22 cellular contexts compared by ENCODE assay signal in genomic region chr3:156332304-156332703, GRCh38.
A peak's percentile ranks its signal among the peaks of the same experiment; 100 is the strongest.
DNase-seq lines count a peak whose midpoint lies in the region; ATAC-seq and TF ChIP-seq lines count a peak whose summit lies in the region.
"Had no signal": no experiment of that assay in that cellular context is flagged by ENCODE, and none has a peak within 500 bp of the region (broad histone marks: within the 10 kb centered on the region; RNA-seq: fewer than 3 reads in every experiment).

No MANE protein-coding gene starts in this region.

- H3K4me3 ChIP-seq in AG10803 (ENCODE audit: low read length), result no peak overlapping the region
- no peak overlapping the region for H3K4me3 ChIP-seq in kidney epithelial cell (ENCODE audit: low read depth, low read length)
- no peak overlapping the region for H3K4me3 ChIP-seq in PC-9
- H3K4me3 ChIP-seq: SJCRH30 had no signal

- BruUV-seq in PC-9 (replicated peaks; lab: Mats Ljungman, UMichigan), result no TSS peak

- H3F3A ChIP-seq in PC-9 (ENCODE audit: insufficient read depth, low read depth), result no peaks in the 10 kb centered on the region

- no peaks in the 10 kb centered on the region for H3K36me3 ChIP-seq in kidney epithelial cell (ENCODE audit: control insufficient read depth, insufficient read depth, low read length)
- no peaks in the 10 kb centered on the region for H3K36me3 ChIP-seq in PC-9 (ENCODE audit: low read depth)
- H3K36me3 ChIP-seq: SJCRH30 had no signal

- CTCF ChIA-PET in PC-9 (lab: Charles Lee), result no interaction called here

- DNase-seq in AG10803 (ENCODE audit: low read depth) (peak; percentile 18), DMS79 treated with DMSO at 0.1 percent for 48 hours (lab: John Stamatoyannopoulos, UW) (peak; percentile 72), SK-MEL-5 (ENCODE audit: low read depth, low spot score) (peak; percentile 16), kidney epithelial cell (ENCODE audit: low read depth) (peak; percentile 23), pons (ENCODE audit: low spot score) (no peak), PC-9 (no peak)
- DNase-seq: CD4-positive, alpha-beta T cell; COR-L47; GF-D8; GOT3; IMR-90; NCI-H1417; NCI-H187 treated with DMSO at 0.1 percent for 48 hours; NCI-H2107; NCI-H2227 treated with DMSO at 0.1 percent for 48 hours; NCI-H510A; NK-92 treated with Interleukin-12 subunit alpha and Interleukin-12 subunit beta, amount 100 ng/mL, for 24 hours; SJCRH30 had no signal

- POLR2A ChIA-PET in PC-9 (lab: Charles Lee; ENCODE audit: unreplicated experiment), result no interaction called here

- ATAC-seq in HG03196 (IDR thresholded peaks at IDR 0.05; ENCODE audit: unreplicated experiment), result no peak
- ATAC-seq in HG03139 (IDR thresholded peaks at IDR 0.05; ENCODE audit: unreplicated experiment), result no peak
- ATAC-seq: HCT116, Panc1 had no signal

- 0 out of 2 replicates have a peak, but pooled peaks cover 3% of the 10 kb centered on the region for H3K9me2 ChIP-seq in PC-9 (ENCODE audit: insufficient read depth)

- no peaks in the 10 kb centered on the region for H3K79me2 ChIP-seq in PC-9 (ENCODE audit: low read depth)

- no peaks in the 10 kb centered on the region for H3K9me3 ChIP-seq in PC-9 (ENCODE audit: insufficient read depth, low read depth)
- H3K9me3 ChIP-seq: SJCRH30 had no signal

- H3K4me2 ChIP-seq in PC-9, result no peak overlapping the region

- in situ Hi-C loops in SK-MEL-5 (cut with HindIII; ENCODE audit: low pct_unique_long_range_greater_than_20kb, low sequenced_read_pairs), result no loop called here

- H4K20me1 ChIP-seq in PC-9 (ENCODE audit: insufficient read depth), result no peaks in the 10 kb centered on the region

- intact Hi-C loops in PC-9 (cut with micrococcal nuclease; ENCODE audit: unreplicated experiment), result no loop called here

- no peaks in the 10 kb centered on the region for H3K4me1 ChIP-seq in PC-9 (replicated peaks; ENCODE audit: insufficient read depth)
- H3K4me1 ChIP-seq: SJCRH30 had no signal

- TF ChIP-seq CTCF in AG10803 (conservative IDR thresholded peaks at IDR 0.05; ENCODE audit: low read length), result no peak
- no peak for TF ChIP-seq CTCF in kidney epithelial cell (IDR thresholded peaks at IDR 0.05; ENCODE audit: insufficient read depth, low read length, poor library complexity, severe bottlenecking)
- TF ChIP-seq CTCF in PC-9 (conservative IDR thresholded peaks at IDR 0.05), result no peak

- H3K27me3 ChIP-seq in kidney epithelial cell (ENCODE audit: control insufficient read depth, insufficient read depth, low read length), result no peaks in the 10 kb centered on the region
- H3K27me3 ChIP-seq in PC-9 (ENCODE audit: insufficient read depth, low read depth), result no peaks in the 10 kb centered on the region
- H3K27me3 ChIP-seq: SJCRH30 had no signal

- no peak overlapping the region for H2AFZ ChIP-seq in PC-9

- H3K27ac ChIP-seq in PC-9, result no peak overlapping the region
- H3K27ac ChIP-seq: SJCRH30 had no signal

Comparison
In these comparisons a context has a peak if more than half of its experiments do, and no peak if none do; other contexts are left out.
1. DNase-seq: peak in AG10803 (single experiment), DMS79 treated with DMSO at 0.1 percent for 48 hours (single experiment), SK-MEL-5 (single experiment) and kidney epithelial cell (single experiment); none in pons (single experiment) and PC-9 (0 of 2).